ENCODE assay signal across 17 cellular contexts in the genomic region with DNA sequence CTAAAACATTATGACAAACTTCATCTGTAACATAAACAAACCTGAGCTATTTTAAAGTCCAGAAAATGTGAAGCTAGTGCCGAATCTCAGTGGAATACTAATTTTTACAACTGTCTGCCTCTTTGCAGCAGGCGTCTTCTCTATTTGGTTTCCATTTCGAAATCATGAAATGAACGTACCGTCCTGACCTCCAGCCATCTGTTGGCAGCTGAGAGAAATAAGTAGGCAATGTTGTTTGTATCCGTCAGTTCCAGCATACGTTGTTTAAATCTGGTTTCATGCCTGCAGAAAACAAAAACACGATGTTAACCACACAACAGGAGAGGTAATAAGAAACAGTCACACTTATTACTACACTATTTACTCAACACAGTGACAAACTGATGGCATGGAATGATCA. TPM values are rescaled to one million over a fixed set of nuclear protein-coding genes. Genes with fewer than 3 reads are reported as not detected.
A peak's percentile ranks its signal among the peaks of the same experiment; 100 is the strongest.
DNase-seq lines count a peak whose midpoint lies in the region; ATAC-seq and TF ChIP-seq lines count a peak whose summit lies in the region.
"Had no signal": no experiment of that assay in that cellular context is flagged by ENCODE, and none has a peak within 500 bp of the region (broad histone marks: within the 10 kb centered on the region; RNA-seq: fewer than 3 reads in every experiment).

No MANE protein-coding gene starts in this region.

- no peak overlapping the region for H3K9ac ChIP-seq in subcutaneous abdominal adipose tissue (ENCODE audit: low read length in 5 of 5)

- WGBS in lower leg skin, 2 donors, result 63 to 65% methylated on average over 8 of the region's 8 CpGs

- peaks cover 0 to 47% (median 27%) of the 10 kb centered on the region in 5 donors for H3K4me1 ChIP-seq in subcutaneous abdominal adipose tissue (ENCODE audit: control insufficient read depth in 5 of 5, insufficient read depth in 5 of 5, low read length in 5 of 5)

- no peaks in the 10 kb centered on the region for H3K27me3 ChIP-seq in subcutaneous abdominal adipose tissue (ENCODE audit: control insufficient read depth in 5 of 5, insufficient read depth in 4 of 5, low read length in 5 of 5)

- no peak for TF ChIP-seq POLR2A in lower leg skin (IDR thresholded peaks at IDR 0.05)

- no peaks in the 10 kb centered on the region for H3K36me3 ChIP-seq in subcutaneous abdominal adipose tissue (ENCODE audit: control insufficient read depth in 5 of 5, insufficient read depth in 5 of 5, low read length in 5 of 5)

- TF ChIP-seq CTCF in lower leg skin (IDR thresholded peaks at IDR 0.05), result no peak

- H3K9me3 ChIP-seq in subcutaneous abdominal adipose tissue (ENCODE audit: control insufficient read depth in 5 of 5, low read length in 5 of 5), result no peaks in the 10 kb centered on the region
- H3K9me3 ChIP-seq: mucosa of descending colon had no signal

- peak; percentile 16 for DNase-seq in HuH-7.5 (ENCODE audit: low spot score)
- peak; percentile 11 for DNase-seq in brain pericyte (ENCODE audit: low read depth, low spot score)
- DNase-seq in lower leg skin (ENCODE audit: low spot score in 2 of 2), result peak; percentile 54 to 85
- no peak for DNase-seq in COR-L47 (lab: John Stamatoyannopoulos, UW)
- DNase-seq in iPS-NIHi11 (ENCODE audit: low spot score), result no peak
- DNase-seq: activated CD4-positive, alpha-beta T cell treated with anti-CD3 and anti-CD28 coated beads, Interleukin-2, amount 50 U/mL, for 1 hour; CD8-positive, alpha-beta memory T cell; foreskin melanocyte; KBM-7; mucosa of descending colon; NCI-H1436; NCI-H748 treated with DMSO at 0.1 percent for 48 hours; stimulated activated CD4-positive, alpha-beta T cell treated with anti-CD3 and anti-CD28 coated beads, Interleukin-2, amount 100 ng/mL, for 48 hours; T-helper 9 cell had no signal

- intact Hi-C loops in lower leg skin (cut with DNase I; ENCODE audit: low total_unique reads), result no loop called here

- H3K27ac ChIP-seq in subcutaneous abdominal adipose tissue (ENCODE audit: low read depth, low read length), result peak overlapping the region; percentile 76

- ATAC-seq in GM18511 (IDR thresholded peaks at IDR 0.05; ENCODE audit: unreplicated experiment) (no peak), HG02884 (IDR thresholded peaks at IDR 0.05; ENCODE audit: unreplicated experiment) (no peak)

- H3K4me3 ChIP-seq in lower leg skin (ENCODE audit: low read depth, poor library complexity, severe bottlenecking), result no peak overlapping the region
- peak overlapping the region in 1 of 5 donors; percentile 23 for H3K4me3 ChIP-seq in subcutaneous abdominal adipose tissue (ENCODE audit: low read depth in 1 of 5, low read length in 5 of 5)
- H3K4me3 ChIP-seq: mucosa of descending colon had no signal

RNA-seq across cellular contexts. Expression of gene KCNJ8, which starts 54.3 kb away (rescaled TPM):
- total RNA-seq in lower leg skin, result 1 to 10 TPM; 2.2 to 9.1 (median 2.7) TPM
- total RNA-seq: CD8-positive, alpha-beta memory T cell had no signal

Comparison
In these comparisons a context has a peak if more than half of its experiments do, and no peak if none do; other contexts are left out.
1. DNase-seq: peak in HuH-7.5 (single experiment), brain pericyte (single experiment) and lower leg skin (2 of 2); none in COR-L47 (single experiment) and iPS-NIHi11 (single experiment).